ENCODE assay signal across 16 cellular contexts in genomic region chr7:47456210-47456955, GRCh38.
DNase-seq lines count a peak whose midpoint lies in the region; ATAC-seq, FAIRE-seq and TF ChIP-seq lines count a peak whose summit lies in the region.
"Had no signal": no experiment of that assay in that cellular context is flagged by ENCODE, and none has a peak within 500 bp of the region (broad histone marks: within the 10 kb centered on the region; RNA-seq: fewer than 3 reads in every experiment).

No MANE protein-coding gene starts in this region.

- H2AK5ac ChIP-seq in trophoblast cell (ENCODE audit: low read length) = no peak overlapping the region

- intact Hi-C loops in Caco-2 (cut with micrococcal nuclease; ENCODE audit: unreplicated experiment) = no loop called here
- intact Hi-C loops in Panc1 (cut with micrococcal nuclease; ENCODE audit: unreplicated experiment) = no loop called here
- intact Hi-C loops in kidney (cut with DNase I) = no loop called here
- intact Hi-C loops in colonic mucosa (cut with DNase I) = no loop called here

- no peaks in the 10 kb centered on the region for H3K9me3 Mint-ChIP-seq in Caco-2 (ENCODE audit: unreplicated experiment)
- H3K9me3 Mint-ChIP-seq in activated naive CD8-positive, alpha-beta T cell treated with anti-CD3 and anti-CD28 coated beads, Interleukin-2, amount 50 U/mL, for 24 hours = no peaks in the 10 kb centered on the region

- no peak overlapping the region for H3K4me3 ChIP-seq in Caco-2 (ENCODE audit: low read depth, low read length)
- H3K4me3 ChIP-seq in Panc1 (ENCODE audit: low read depth in 2 of 2, low read length in 2 of 2) = no peak overlapping the region
- H3K4me3 ChIP-seq in kidney (ENCODE audit: low read length in 2 of 2) = no peak overlapping the region
- H3K4me3 ChIP-seq in trophoblast cell (ENCODE audit: low read depth, low read length) = no peak overlapping the region
- H3K4me3 ChIP-seq in colonic mucosa = no peak overlapping the region
- H3K4me3 ChIP-seq: SK-N-MC had no signal

- in situ Hi-C loops in Panc1 (cut with HindIII; ENCODE audit: low pct_unique_long_range_greater_than_20kb, low sequenced_read_pairs) = no loop called here

- peak overlapping the region; percentile 15 for H4K91ac ChIP-seq in trophoblast cell (ENCODE audit: low read depth, low read length)

- no peak overlapping the region for H4K8ac ChIP-seq in trophoblast cell (ENCODE audit: low read depth, low read length)

- DNase-seq in Caco-2 (no peak), Panc1 (ENCODE audit: low read depth, low spot score) (no peak), kidney (no peak), trophoblast cell (no peak), T-helper 17 cell (no peak), colonic mucosa (no peak)
- DNase-seq in activated naive CD8-positive, alpha-beta T cell treated with anti-CD3 and anti-CD28 coated beads, Interleukin-2, amount 50 U/mL, for 24 hours = no peak
- DNase-seq: DMS79, Kasumi-1, NCI-H1694, NCI-H2081, NCI-H446, NCI-H526, RPMI8226, SHP77 treated with DMSO at 0.1 percent for 48 hours had no signal

- H3K4me3 Mint-ChIP-seq in Caco-2 (ENCODE audit: unreplicated experiment) (no peak overlapping the region), T-helper 17 cell (no peak overlapping the region)
- no peak overlapping the region for H3K4me3 Mint-ChIP-seq in activated naive CD8-positive, alpha-beta T cell treated with anti-CD3 and anti-CD28 coated beads, Interleukin-2, amount 50 U/mL, for 24 hours

- WGBS in trophoblast cell (ENCODE audit: extremely low coverage, insufficient coverage, insufficient read length) = no CpG with 5 or more reads among the region's 14 CpGs

- H3K36me3 ChIP-seq in Caco-2 (ENCODE audit: control insufficient read depth, insufficient read depth, low read length) (peaks cover 1% of the 10 kb centered on the region; the same call in 1 of the 2 replicates), Panc1 (ENCODE audit: control insufficient read depth, insufficient read depth, low read length) (peaks cover 2% of the 10 kb centered on the region; the same call in 1 of the 2 replicates), kidney (ENCODE audit: control insufficient read depth in 1 of 2, insufficient read depth in 2 of 2, low read length in 2 of 2) (no peaks in the 10 kb centered on the region), trophoblast cell (ENCODE audit: control insufficient read depth in 1 of 2, insufficient read depth in 2 of 2, low read length in 2 of 2) (peaks cover 20 to 24% of the 10 kb centered on the region in 2 experiments), colonic mucosa (no peaks in the 10 kb centered on the region)

- H3K23ac ChIP-seq in trophoblast cell (ENCODE audit: low read length) = no peak overlapping the region

- no peaks in the 10 kb centered on the region for H3K27me3 Mint-ChIP-seq in Caco-2 (ENCODE audit: insufficient read depth, unreplicated experiment)
- no peaks in the 10 kb centered on the region for H3K27me3 Mint-ChIP-seq in T-helper 17 cell
- H3K27me3 Mint-ChIP-seq in activated naive CD8-positive, alpha-beta T cell treated with anti-CD3 and anti-CD28 coated beads, Interleukin-2, amount 50 U/mL, for 24 hours = peaks cover 4% of the 10 kb centered on the region

- H3K4me1 Mint-ChIP-seq in Caco-2 (ENCODE audit: low read depth, unreplicated experiment) = peaks cover 40% of the 10 kb centered on the region
- no peaks in the 10 kb centered on the region for H3K4me1 Mint-ChIP-seq in T-helper 17 cell
- no peaks in the 10 kb centered on the region for H3K4me1 Mint-ChIP-seq in activated naive CD8-positive, alpha-beta T cell treated with anti-CD3 and anti-CD28 coated beads, Interleukin-2, amount 50 U/mL, for 24 hours

- CTCF ChIA-PET in Caco-2 (lab: Charles Lee) (no interaction called here), Panc1 (lab: Charles Lee) (no interaction called here)

- no TSS peak for BruUV-seq in Caco-2 (replicated peaks; lab: Mats Ljungman, UMichigan)
- BruUV-seq in Panc1 (replicated peaks; lab: Mats Ljungman, UMichigan) = no TSS peak

- H3K4me2 ChIP-seq in trophoblast cell (ENCODE audit: low read length) = no peak overlapping the region

- peaks cover 27% of the 10 kb centered on the region for H3K79me1 ChIP-seq in trophoblast cell (ENCODE audit: low read length)

- no peak overlapping the region for H2AFZ ChIP-seq in trophoblast cell (ENCODE audit: insufficient read depth, low read length, poor library complexity)

- H3K27me3 ChIP-seq in Caco-2 (replicated peaks; ENCODE audit: control insufficient read depth, insufficient read depth, low read length) (no peaks in the 10 kb centered on the region), Panc1 (ENCODE audit: control insufficient read depth, insufficient read depth, low read length) (no peaks in the 10 kb centered on the region), trophoblast cell (ENCODE audit: insufficient read depth, low read length) (no peaks in the 10 kb centered on the region), colonic mucosa (no peaks in the 10 kb centered on the region)

- FAIRE-seq in kidney (lab: Jason Lieb, UNC) = no peak

- no peak overlapping the region for H3K14ac ChIP-seq in trophoblast cell (ENCODE audit: low read length)

- H3K79me2 ChIP-seq in trophoblast cell (ENCODE audit: control insufficient read depth, insufficient read depth, low read length, poor library complexity) = peaks cover 13% of the 10 kb centered on the region

- no peak overlapping the region for H2BK12ac ChIP-seq in trophoblast cell (ENCODE audit: low read length)

- H3K27ac ChIP-seq in Panc1 (ENCODE audit: low read length) (peak overlapping the region; percentile 9; the same call in 1 of the 2 replicates), kidney (ENCODE audit: low read depth in 2 of 2, low read length in 2 of 2) (peak overlapping the region; percentile 26 to 45), trophoblast cell (ENCODE audit: low read depth, low read length) (no peak overlapping the region), colonic mucosa (no peak overlapping the region)
- H3K27ac ChIP-seq: SK-N-MC had no signal

- H2BK5ac ChIP-seq in trophoblast cell (ENCODE audit: low read depth, low read length, poor library complexity) = no peak overlapping the region

- no peak overlapping the region for H4K12ac ChIP-seq in trophoblast cell (ENCODE audit: low read depth, low read length)

- peak overlapping the region; percentile 31 for H3K27ac Mint-ChIP-seq in Caco-2 (ENCODE audit: unreplicated experiment)
- no peak overlapping the region for H3K27ac Mint-ChIP-seq in T-helper 17 cell
- no peak overlapping the region for H3K27ac Mint-ChIP-seq in activated naive CD8-positive, alpha-beta T cell treated with anti-CD3 and anti-CD28 coated beads, Interleukin-2, amount 50 U/mL, for 24 hours

- TF ChIP-seq CTCF in Caco-2 (IDR thresholded peaks at IDR 0.05; ENCODE audit: insufficient read depth in 1 of 2, low read depth in 1 of 2, low read length in 1 of 2, severe bottlenecking in 1 of 2, unreplicated experiment in 1 of 2) (no peak), Panc1 (IDR thresholded peaks at IDR 0.05) (no peak), kidney (IDR thresholded peaks at IDR 0.05; ENCODE audit: borderline replicate concordance, extremely low read depth, insufficient read depth) (no peak), colonic mucosa (IDR thresholded peaks at IDR 0.05) (no peak)

- no peak overlapping the region for H3K9ac ChIP-seq in kidney (ENCODE audit: low read length in 2 of 2)
- H3K9ac ChIP-seq in trophoblast cell (ENCODE audit: low read length) = no peak overlapping the region
- no peak overlapping the region for H3K9ac ChIP-seq in colonic mucosa (ENCODE audit: low read depth in 2 of 2, low read length in 2 of 2)

- H3K18ac ChIP-seq in trophoblast cell (ENCODE audit: low read length) = peak overlapping the region; percentile 86

- peak overlapping the region; percentile 5 for H2BK120ac ChIP-seq in trophoblast cell (ENCODE audit: insufficient read depth, low read length, poor library complexity)

- peaks cover 87% of the 10 kb centered on the region for H3K36me3 Mint-ChIP-seq in Caco-2 (ENCODE audit: insufficient read depth, unreplicated experiment)
- H3K36me3 Mint-ChIP-seq in T-helper 17 cell (ENCODE audit: low read depth) = no peaks in the 10 kb centered on the region
- H3K36me3 Mint-ChIP-seq in activated naive CD8-positive, alpha-beta T cell treated with anti-CD3 and anti-CD28 coated beads, Interleukin-2, amount 50 U/mL, for 24 hours (ENCODE audit: low read depth) = no peaks in the 10 kb centered on the region

- H3K4me1 ChIP-seq in Caco-2 = peaks cover 3% of the 10 kb centered on the region; the same call in 1 of the 2 replicates
- peaks cover 96% of the 10 kb centered on the region for H3K4me1 ChIP-seq in Panc1 (ENCODE audit: control insufficient read depth, insufficient read depth, low read length)
- peaks cover 63% of the 10 kb centered on the region in 2 donors for H3K4me1 ChIP-seq in kidney (ENCODE audit: control insufficient read depth in 1 of 2, insufficient read depth in 1 of 2, low read depth in 1 of 2, low read length in 2 of 2)
- peaks cover 24 to 32% of the 10 kb centered on the region in 2 experiments for H3K4me1 ChIP-seq in trophoblast cell (ENCODE audit: control insufficient read depth in 1 of 2, insufficient read depth in 2 of 2, low read length in 2 of 2)
- H3K4me1 ChIP-seq in colonic mucosa = peaks cover 29% of the 10 kb centered on the region

- POLR2A ChIA-PET in Caco-2 (lab: Charles Lee) (no interaction called here), Panc1 (lab: Charles Lee) (no interaction called here)

- ATAC-seq in Panc1 = no peak
- ATAC-seq in T-helper 17 cell = no peak
- no peak for ATAC-seq in activated naive CD8-positive, alpha-beta T cell treated with anti-CD3 and anti-CD28 coated beads, Interleukin-2, amount 50 U/mL, for 24 hours

- H3K9me3 ChIP-seq in Caco-2 = no peaks in the 10 kb centered on the region
- no peaks in the 10 kb centered on the region for H3K9me3 ChIP-seq in Panc1 (ENCODE audit: control insufficient read depth, insufficient read depth, low read depth, low read length)
- H3K9me3 ChIP-seq in kidney (ENCODE audit: control insufficient read depth in 1 of 2, low read length in 2 of 2) = no peaks in the 10 kb centered on the region
- H3K9me3 ChIP-seq in trophoblast cell (ENCODE audit: insufficient read depth, low read depth, low read length) = peaks cover 2% of the 10 kb centered on the region
- H3K9me3 ChIP-seq in T-helper 17 cell (ENCODE audit: control insufficient read depth, low read length, poor library complexity, severe bottlenecking) = no peaks in the 10 kb centered on the region
- H3K9me3 ChIP-seq in colonic mucosa = no peaks in the 10 kb centered on the region

- peak overlapping the region; percentile 51 for H3K4ac ChIP-seq in trophoblast cell (ENCODE audit: low read depth, low read length)

Comparison
In these comparisons a context has a peak if more than half of its experiments do, and no peak if none do; other contexts are left out.
1. H3K27ac ChIP-seq: peak in Panc1 (single experiment) and kidney (2 of 2); none in trophoblast cell (single experiment) and colonic mucosa (single experiment).